ENCODE assay signal across 8 cellular contexts in genomic region chr1:156766288-156767100, GRCh38. TPM values are rescaled to one million over a fixed set of nuclear protein-coding genes. Genes with fewer than 3 reads are reported as not detected.
DNase-seq lines count a peak whose midpoint lies in the region; TF ChIP-seq lines count a peak whose summit lies in the region.

No MANE protein-coding gene starts in this region.

- H3K27me3 ChIP-seq in H9 (ENCODE audit: insufficient read depth, low read length) (no peaks in the 10 kb centered on the region), OCI-LY3 (ENCODE audit: low read depth, low read length) (no peaks in the 10 kb centered on the region), esophagus muscularis mucosa (no peaks in the 10 kb centered on the region), parathyroid adenoma (ENCODE audit: control insufficient read depth, insufficient read depth, low read length) (no peaks in the 10 kb centered on the region)

- no peak overlapping the region for H2BK5ac ChIP-seq in H9 (ENCODE audit: insufficient read length, low read length)

- H3K27me3 Mint-ChIP-seq in H9 (ENCODE audit: low read depth), result no peaks in the 10 kb centered on the region

- no peak overlapping the region for H4K8ac ChIP-seq in H9 (replicated peaks; ENCODE audit: insufficient read length, low read depth, low read length)

- no peak overlapping the region for H3K23ac ChIP-seq in H9 (ENCODE audit: insufficient read length, low read depth, low read length)

- peak overlapping the region; percentile 37 for H4K5ac ChIP-seq in H9 (ENCODE audit: insufficient read length, low read depth, low read length)

- H3K4me2 ChIP-seq in H9 (ENCODE audit: insufficient read depth, insufficient read length, low read length), result peak overlapping the region; percentile 85
- peak overlapping the region; percentile 97 for H3K4me2 ChIP-seq in OCI-LY3 (ENCODE audit: low read length)
- peak overlapping the region; percentile 76 for H3K4me2 ChIP-seq in parathyroid adenoma (ENCODE audit: low read length)

- H3K27ac Mint-ChIP-seq in H9, result peak overlapping the region in 1 of 3 experiments; percentile 88; a peak in 3 of 7 replicates

- no peak for TF ChIP-seq EP300 in esophagus muscularis mucosa (IDR thresholded peaks at IDR 0.05)

- peaks cover 11 to 27% (median 25%) of the 10 kb centered on the region in 3 experiments for H3K36me3 Mint-ChIP-seq in H9 (ENCODE audit: insufficient read depth in 1 of 3, low read depth in 3 of 3)

- intact Hi-C loops in esophagus muscularis mucosa (cut with DNase I), result loop anchor here (1.0 kb wide), 1 partner anchor 38 kb away; the partner anchor contains the start of genes ISG20L2 and METTL25B

- no peak overlapping the region for H2AK5ac ChIP-seq in H9 (ENCODE audit: insufficient read length, low read length)

- H3K9ac ChIP-seq in H9 (ENCODE audit: extremely low read depth, insufficient read length, low read length) (peak overlapping the region; percentile 73), OCI-LY3 (ENCODE audit: low read length) (peak overlapping the region; percentile 86), parathyroid adenoma (peak overlapping the region; percentile 7)

- peaks cover 31 to 33% of the 10 kb centered on the region in 2 experiments for H3K4me1 Mint-ChIP-seq in H9

- H3K4me1 ChIP-seq in H9 (ENCODE audit: insufficient read depth, low read length) (no peaks in the 10 kb centered on the region; the same call in 1 of the 2 replicates), OCI-LY3 (ENCODE audit: low read length) (peaks cover 22% of the 10 kb centered on the region), esophagus muscularis mucosa (peaks cover 39 to 49% (median 45%) of the 10 kb centered on the region in 4 donors), parathyroid adenoma (no peaks in the 10 kb centered on the region)

- peak; percentile 49 for TF ChIP-seq POLR2A in GM15510 (IDR thresholded peaks at IDR 0.05; ENCODE audit: borderline replicate concordance, extremely low read depth, insufficient read length)
- TF ChIP-seq POLR2A in esophagus muscularis mucosa (IDR thresholded peaks at IDR 0.05; ENCODE audit: low read depth), result no peak

- no CpG with 5 or more reads among the region's 14 CpGs for WGBS in H9 (ENCODE audit: extremely low coverage, insufficient read length, low lambda C conversion rate)
- 10% methylated on average over 14 of the region's 14 CpGs for WGBS in esophagus muscularis mucosa

- no peak overlapping the region for H2BK15ac ChIP-seq in H9 (ENCODE audit: low read depth, low read length)

- no peak overlapping the region for H2BK20ac ChIP-seq in H9 (ENCODE audit: low read depth, low read length, poor library complexity, severe bottlenecking)

- H3K23me2 ChIP-seq in H9 (ENCODE audit: insufficient read length, low read depth, low read length, poor library complexity, severe bottlenecking), result peaks cover 17% of the 10 kb centered on the region

- no peak overlapping the region for H3K14ac ChIP-seq in H9 (ENCODE audit: insufficient read depth, low read length)

- no peak overlapping the region for H4K91ac ChIP-seq in H9 (ENCODE audit: insufficient read length, low read depth, low read length)

- TF ChIP-seq CTCF in H9 (conservative IDR thresholded peaks at IDR 0.05) (no peak), OCI-LY3 (IDR thresholded peaks at IDR 0.05; ENCODE audit: low read depth, low read length) (peak; percentile 20; the same call in 1 of the 2 replicates), esophagus muscularis mucosa (IDR thresholded peaks at IDR 0.05) (no peak), parathyroid adenoma (IDR thresholded peaks at IDR 0.05) (no peak)

- peaks cover 9% of the 10 kb centered on the region for H3K79me1 ChIP-seq in H9 (ENCODE audit: insufficient read depth, low read depth, low read length, poor library complexity, severe bottlenecking)

- no peaks in the 10 kb centered on the region for H4K20me1 ChIP-seq in H9 (ENCODE audit: control insufficient read depth, insufficient read depth, insufficient read length)
- no peaks in the 10 kb centered on the region for H4K20me1 ChIP-seq in OCI-LY3 (ENCODE audit: insufficient read depth, low read length)

- peak overlapping the region; percentile 41 for H3K18ac ChIP-seq in H9 (ENCODE audit: insufficient read length, low read depth, low read length)

- no peak overlapping the region for H2BK120ac ChIP-seq in H9 (ENCODE audit: low read depth, low read length, poor library complexity, severe bottlenecking)

- H3K4ac ChIP-seq in H9 (ENCODE audit: low read depth, low read length), result no peak overlapping the region

- no peak overlapping the region for H3T11ph ChIP-seq in H9 (ENCODE audit: low read length)

- no peak overlapping the region for H3K56ac ChIP-seq in H9 (ENCODE audit: insufficient read length, low read depth, low read length)

- DNase-seq in H9, result no peak
- DNase-seq in esophagus muscularis mucosa (ENCODE audit: extremely low spot score), result no peak
- no peak for DNase-seq in globus pallidus (ENCODE audit: low spot score)
- DNase-seq in NCI-H1694 treated with DMSO at 0.1 percent for 48 hours (lab: John Stamatoyannopoulos, UW), result no peak
- DNase-seq in stimulated activated CD4-positive, alpha-beta T cell treated with anti-CD3 and anti-CD28 coated beads, Interleukin-1b, Interleukin-23, amount 100 ng/mL, for 48 hours, result no peak

- H3K9me3 ChIP-seq in H9 (ENCODE audit: control insufficient read depth, low read depth, low read length) (no peaks in the 10 kb centered on the region), OCI-LY3 (ENCODE audit: insufficient read depth, low read length) (no peaks in the 10 kb centered on the region), esophagus muscularis mucosa (no peaks in the 10 kb centered on the region), parathyroid adenoma (ENCODE audit: control insufficient read depth, low read length) (no peaks in the 10 kb centered on the region)

- H3K79me2 ChIP-seq in H9 (ENCODE audit: insufficient read depth, low read length) (peaks cover 24% of the 10 kb centered on the region), OCI-LY3 (ENCODE audit: low read length) (peaks cover 52% of the 10 kb centered on the region), parathyroid adenoma (peaks cover 21% of the 10 kb centered on the region)

- H3K4me3 Mint-ChIP-seq in H9, result no peak overlapping the region

- H3K27ac ChIP-seq in H9 (ENCODE audit: insufficient read length, low read depth, low read length) (no peak overlapping the region), OCI-LY3 (ENCODE audit: low read length) (peak overlapping the region; percentile 48), esophagus muscularis mucosa (replicated peaks in 1 of 4) (peak overlapping the region; percentile 83 to 97 (median 96)), parathyroid adenoma (peak overlapping the region; percentile 91)

- H3K9me3 Mint-ChIP-seq in H9, result no peaks in the 10 kb centered on the region

- no peak overlapping the region for H2BK12ac ChIP-seq in H9 (ENCODE audit: insufficient read length, low read depth, low read length)

- H3K36me3 ChIP-seq in OCI-LY3 (replicated peaks; ENCODE audit: low read depth, low read length), result peaks cover 15% of the 10 kb centered on the region
- peaks cover 0 to 14% (median 12%) of the 10 kb centered on the region in 4 donors for H3K36me3 ChIP-seq in esophagus muscularis mucosa
- H3K36me3 ChIP-seq in parathyroid adenoma (ENCODE audit: control insufficient read depth, insufficient read depth, low read length), result no peaks in the 10 kb centered on the region

- H2AFZ ChIP-seq in H9 (ENCODE audit: low read length) (no peak overlapping the region), OCI-LY3 (ENCODE audit: low read depth, low read length) (peak overlapping the region; percentile 35), parathyroid adenoma (peak overlapping the region; percentile 43)

- H3K4me3 ChIP-seq in OCI-LY3 (ENCODE audit: low read length) (peak overlapping the region; percentile 78), esophagus muscularis mucosa (peak overlapping the region; percentile 93 to 99 (median 96)), parathyroid adenoma (ENCODE audit: low read depth, low read length) (peak overlapping the region; percentile 96)

RNA-seq across cellular contexts. Expression of gene PRCC, which starts 0.8 kb away (rescaled TPM):
- 129 TPM in 2 replicates for total RNA-seq in H9 (2021)
- 10 to 100 TPM; 21.2 to 43.6 (median 38.7) TPM for total RNA-seq in esophagus muscularis mucosa

RNA-seq across cellular contexts. Expression of gene HDGF, which starts 15.0 kb away (rescaled TPM):
- total RNA-seq in H9 (2021) (308 and 310 TPM in 2 replicates), esophagus muscularis mucosa (100 to 1,000 TPM; 124 to 239 (median 167) TPM)

RNA-seq across cellular contexts. Expression of gene MRPL24, which starts 25.6 kb away (rescaled TPM):
- total RNA-seq in H9 (2021) (27.3 and 29.0 TPM in 2 replicates), esophagus muscularis mucosa (10 to 100 TPM; 43.5 to 67.4 (median 62.4) TPM)

RNA-seq across cellular contexts. Expression of gene ISG20L2, which starts 37.9 kb away (rescaled TPM):
- total RNA-seq in H9 (2021) (52.4 and 57.6 TPM in 2 replicates), esophagus muscularis mucosa (10 to 100 TPM; 16.2 to 20.0 (median 19.0) TPM)

RNA-seq across cellular contexts. Expression of gene METTL25B, which starts 38.2 kb away (rescaled TPM):
- total RNA-seq in H9 (2021) (24.4 and 26.2 TPM in 2 replicates), esophagus muscularis mucosa (10 to 100 TPM; 16.2 to 32.3 (median 18.0) TPM)

Comparison
In these comparisons a context has a peak if more than half of its experiments do, and no peak if none do; other contexts are left out.
1. H3K9ac ChIP-seq: peak in every context shown above with its lines; median percentile 86 in OCI-LY3; 73 in H9; 7 in parathyroid adenoma.